8 cellular contexts compared by ENCODE assay signal in genomic region chr3:50587806-50588758, GRCh38. TPM values are rescaled to one million over a fixed set of nuclear protein-coding genes. Genes with fewer than 3 reads are reported as not detected.
DNase-seq lines count a peak whose midpoint lies in the region; ATAC-seq lines count a peak whose summit lies in the region.

No MANE protein-coding gene starts in this region.

- intact Hi-C loops in naive thymus-derived CD4-positive, alpha-beta T cell (cut with micrococcal nuclease) = no loop called here
- intact Hi-C loops in posterior vena cava (cut with DNase I) = no loop called here

- DNase-seq in activated T-cell treated with anti-CD3 and anti-CD28 coated beads for 24 hours (ENCODE audit: low read depth) (peak; percentile 84), dermis blood vessel endothelial cell (no peak), NCI-H1417 (lab: John Stamatoyannopoulos, UW) (no peak), posterior vena cava (ENCODE audit: low spot score) (no peak)
- peak in 1 of 9 donors; percentile 80 for DNase-seq in naive thymus-derived CD4-positive, alpha-beta T cell

- no peaks in the 10 kb centered on the region for H3K9me3 ChIP-seq in BLaER1 treated with 17β-estradiol and CSF1 and Interleukin-3, amounts not matched to agents 10 nM and 100 nM (replicated peaks in 1 of 11)
- H3K9me3 ChIP-seq in naive thymus-derived CD4-positive, alpha-beta T cell (ENCODE audit: control insufficient read depth in 2 of 3, low read length in 3 of 3) = no peaks in the 10 kb centered on the region

- ATAC-seq in HG02588 (IDR thresholded peaks at IDR 0.05; ENCODE audit: unreplicated experiment) (peak; percentile 43), HG03342 (IDR thresholded peaks at IDR 0.05; ENCODE audit: unreplicated experiment) (no peak)
- peak; percentile 62 for ATAC-seq in naive thymus-derived CD4-positive, alpha-beta T cell

- POLR2A ChIA-PET in naive thymus-derived CD4-positive, alpha-beta T cell (lab: Charles Lee) = interaction anchor here (0.7 to 11.1 kb wide), 5 partner anchors 9 to 801 kb away, joined by 3 to 410 read pairs (median 78); partner anchors contain the start of genes C3orf18, CISH, HEMK1 and MAPKAPK3

- H3K9ac ChIP-seq in BLaER1 treated with 17β-estradiol and CSF1 and Interleukin-3, amounts not matched to agents 10 nM and 100 nM = peak overlapping the region; percentile 4 to 90 (median 31); a peak in 16 of 22 replicates

- peak overlapping the region; percentile 9 to 98 (median 95); a peak in 19 of 22 replicates for H3K4me2 ChIP-seq in BLaER1 treated with 17β-estradiol and CSF1 and Interleukin-3, amounts not matched to agents 10 nM and 100 nM

- H3K27ac Mint-ChIP-seq in naive thymus-derived CD4-positive, alpha-beta T cell = peak overlapping the region; percentile 67 to 95 (median 83)

- H4K20me1 ChIP-seq in BLaER1 treated with 17β-estradiol and CSF1 and Interleukin-3, amounts not matched to agents 10 nM and 100 nM = no peaks in the 10 kb centered on the region; a peak in 1 of 22 replicates

- peaks cover 30 to 88% (median 60%) of the 10 kb centered on the region in 7 donors for H3K4me1 Mint-ChIP-seq in naive thymus-derived CD4-positive, alpha-beta T cell

- peaks cover 0 to 25% (median under 1%) of the 10 kb centered on the region in 11 experiments; a peak in 6 of 22 replicates for H3K36me3 ChIP-seq in BLaER1 treated with 17β-estradiol and CSF1 and Interleukin-3, amounts not matched to agents 10 nM and 100 nM
- H3K36me3 ChIP-seq in naive thymus-derived CD4-positive, alpha-beta T cell (ENCODE audit: control insufficient read depth in 2 of 3, insufficient read depth in 3 of 3, low read length in 3 of 3) = peaks cover 0 to 15% (median 0%) of the 10 kb centered on the region in 3 experiments

- peak overlapping the region; percentile 25 to 69 (median 58) for H3K4me3 Mint-ChIP-seq in naive thymus-derived CD4-positive, alpha-beta T cell

- H3K36me3 Mint-ChIP-seq in naive thymus-derived CD4-positive, alpha-beta T cell = peaks cover 0 to 19% (median 3%) of the 10 kb centered on the region in 5 donors

- H3K27me3 ChIP-seq in BLaER1 treated with 17β-estradiol and CSF1 and Interleukin-3, amounts not matched to agents 10 nM and 100 nM = no peaks in the 10 kb centered on the region
- H3K27me3 ChIP-seq in naive thymus-derived CD4-positive, alpha-beta T cell (ENCODE audit: control insufficient read depth in 2 of 2, insufficient read depth in 2 of 2, low read length in 2 of 2) = no peaks in the 10 kb centered on the region

- H3K27me3 Mint-ChIP-seq in naive thymus-derived CD4-positive, alpha-beta T cell = no peaks in the 10 kb centered on the region

- CTCF ChIA-PET in naive thymus-derived CD4-positive, alpha-beta T cell (lab: Charles Lee) = interaction anchor here (0.9 to 11.1 kb wide), 3 partner anchors 12 to 23 kb away, joined by 3 to 268 read pairs (median 94); partner anchors contain the start of genes C3orf18, CISH, HEMK1 and MAPKAPK3

- peaks cover 34 to 88% (median 60%) of the 10 kb centered on the region in 10 experiments for H3K4me1 ChIP-seq in BLaER1 treated with 17β-estradiol and CSF1 and Interleukin-3, amounts not matched to agents 10 nM and 100 nM
- H3K4me1 ChIP-seq in naive thymus-derived CD4-positive, alpha-beta T cell (ENCODE audit: control insufficient read depth in 2 of 2, insufficient read depth in 2 of 2, low read length in 2 of 2) = peaks cover 42 to 55% of the 10 kb centered on the region in 2 donors

- H3K27ac ChIP-seq in BLaER1 treated with 17β-estradiol and CSF1 and Interleukin-3, amounts not matched to agents 10 nM and 100 nM = peak overlapping the region in 10 of 11 experiments; percentile 16 to 99 (median 60); a peak in 19 of 22 replicates
- peak overlapping the region; percentile 62 for H3K27ac ChIP-seq in naive thymus-derived CD4-positive, alpha-beta T cell (ENCODE audit: low read depth, low read length)

- H3K4me3 ChIP-seq in BLaER1 treated with 17β-estradiol and CSF1 and Interleukin-3, amounts not matched to agents 10 nM and 100 nM = no peak overlapping the region
- H3K4me3 ChIP-seq in naive thymus-derived CD4-positive, alpha-beta T cell (ENCODE audit: low read length) = no peak overlapping the region

- H3K9me3 Mint-ChIP-seq in naive thymus-derived CD4-positive, alpha-beta T cell = no peaks in the 10 kb centered on the region

RNA-seq across cellular contexts. Expression of gene HEMK1, which starts 18.8 kb away (rescaled TPM):
- 10 to 100 TPM; 32.1 to 71.1 (median 66.1) TPM for total RNA-seq in naive thymus-derived CD4-positive, alpha-beta T cell
- 10 to 100 TPM; 35.2 to 35.3 TPM for polyA plus RNA-seq in naive thymus-derived CD4-positive, alpha-beta T cell
- total RNA-seq in dermis blood vessel endothelial cell = 8.1 and 13.3 TPM in 2 replicates
- 10 to 100 TPM; 10.9 to 12.6 TPM for total RNA-seq in posterior vena cava

RNA-seq across cellular contexts. Expression of gene C3orf18, which starts 20.5 kb away (rescaled TPM):
- 10 to 100 TPM; 11.1 to 67.5 (median 16.4) TPM for total RNA-seq in naive thymus-derived CD4-positive, alpha-beta T cell
- polyA plus RNA-seq in naive thymus-derived CD4-positive, alpha-beta T cell = 10 to 100 TPM; 12.8 to 17.4 TPM
- total RNA-seq in dermis blood vessel endothelial cell (2.7 and 3.6 TPM in 2 replicates), posterior vena cava (10 to 100 TPM in 1 of 2 donors, 1 to 10 TPM in 1; 9.8 to 11.4 TPM)

RNA-seq across cellular contexts. Expression of gene CISH, which starts 23.5 kb away (rescaled TPM):
- total RNA-seq in naive thymus-derived CD4-positive, alpha-beta T cell = 100 to 1,000 TPM in 1 of 5 experiments, 10 to 100 TPM in 4; 10.9 to 486 (median 28.5) TPM
- polyA plus RNA-seq in naive thymus-derived CD4-positive, alpha-beta T cell = 100 to 1,000 TPM; 134 to 150 TPM
- 0.37 and 0.51 TPM in 2 replicates for total RNA-seq in dermis blood vessel endothelial cell
- 10 to 100 TPM in 1 of 2 donors, 1 to 10 TPM in 1; 8.6 to 12.5 TPM for total RNA-seq in posterior vena cava

RNA-seq across cellular contexts. Expression of gene MAPKAPK3, which starts 28.9 kb away (rescaled TPM):
- total RNA-seq in naive thymus-derived CD4-positive, alpha-beta T cell = 100 to 1,000 TPM in 1 of 5 experiments, 10 to 100 TPM in 4; 26.7 to 196 (median 37.7) TPM
- 10 to 100 TPM; 53.4 to 54.1 TPM for polyA plus RNA-seq in naive thymus-derived CD4-positive, alpha-beta T cell
- total RNA-seq in dermis blood vessel endothelial cell (9.2 and 11.9 TPM in 2 replicates), posterior vena cava (10 to 100 TPM; 21.8 to 32.9 TPM)
